ENCODE assay signal across 11 cellular contexts in genomic region chr18:47932603-47933002, GRCh38. TPM values are rescaled to one million over a fixed set of nuclear protein-coding genes. Genes with fewer than 3 reads are reported as not detected.
A peak's percentile ranks its signal among the peaks of the same experiment; 100 is the strongest.
DNase-seq lines count a peak whose midpoint lies in the region; TF ChIP-seq lines count a peak whose summit lies in the region.
"Had no signal": no experiment of that assay in that cellular context is flagged by ENCODE, and none has a peak within 500 bp of the region (broad histone marks: within the 10 kb centered on the region; RNA-seq: fewer than 3 reads in every experiment).

No MANE protein-coding gene starts in this region.

- no peak overlapping the region for H3K9ac ChIP-seq in Karpas-422 (ENCODE audit: low read length)

- peak overlapping the region; percentile 89; the same call in 1 of the 2 replicates for H3K27ac ChIP-seq in Karpas-422 (ENCODE audit: low read length)

- H3K9me3 Mint-ChIP-seq in neural crest cell: no peaks in the 10 kb centered on the region
- H3K9me3 Mint-ChIP-seq: T-cell had no signal

- peaks cover 17% of the 10 kb centered on the region; the same call in 1 of the 2 replicates for H4K20me1 ChIP-seq in Karpas-422 (ENCODE audit: insufficient read depth, low read depth, low read length)

- no peaks in the 10 kb centered on the region for H3K36me3 ChIP-seq in Karpas-422 (ENCODE audit: insufficient read depth, low read length)
- H3K36me3 ChIP-seq: spleen had no signal

- H3K4me1 Mint-ChIP-seq in neural crest cell: peaks cover 36% of the 10 kb centered on the region

- H3K27me3 Mint-ChIP-seq in neural crest cell (ENCODE audit: low read depth): peaks cover 16% of the 10 kb centered on the region
- H3K27me3 Mint-ChIP-seq: T-cell had no signal

- DNase-seq in NCI-H446 treated with DMSO at 0.1 percent for 48 hours (lab: John Stamatoyannopoulos, UW) (peak; percentile 7), NCI-H446 (lab: John Stamatoyannopoulos, UW) (no peak), Karpas-422 (no peak), UCSD-AML1 (lab: John Stamatoyannopoulos, UW; ENCODE audit: unreplicated experiment) (peak; percentile 56), neural crest cell (ENCODE audit: low read depth, low spot score) (no peak), putamen (ENCODE audit: low spot score) (no peak), NCI-H2196 treated with DMSO at 0.1 percent for 48 hours (lab: John Stamatoyannopoulos, UW; ENCODE audit: unreplicated experiment) (no peak), superior temporal gyrus (ENCODE audit: extremely low spot score) (no peak)
- DNase-seq: GDM1, spleen, T-cell had no signal

- no peaks in the 10 kb centered on the region for H3K9me2 ChIP-seq in Karpas-422 (replicated peaks; ENCODE audit: insufficient read depth, low read length)

- H3K36me3 Mint-ChIP-seq in neural crest cell (ENCODE audit: low read depth): no peaks in the 10 kb centered on the region

- H3K27me3 ChIP-seq in Karpas-422 (ENCODE audit: low read length): no peaks in the 10 kb centered on the region
- H3K27me3 ChIP-seq: spleen had no signal

- no peaks in the 10 kb centered on the region for H3K9me3 ChIP-seq in Karpas-422 (ENCODE audit: low read length)
- H3K9me3 ChIP-seq: spleen had no signal

- no peak overlapping the region for H3K4me2 ChIP-seq in Karpas-422 (ENCODE audit: low read depth, low read length, poor library complexity, severe bottlenecking)

- H3K4me1 ChIP-seq in Karpas-422 (ENCODE audit: low read length): peaks cover 50% of the 10 kb centered on the region

- H3K4me3 ChIP-seq in Karpas-422 (ENCODE audit: low read length): no peak overlapping the region

- H3K4me3 Mint-ChIP-seq in neural crest cell: peak overlapping the region; percentile 85

- TF ChIP-seq CTCF in neural crest cell (conservative IDR thresholded peaks at IDR 0.05): no peak

- H2AFZ ChIP-seq in Karpas-422 (ENCODE audit: low read length): no peak overlapping the region

- H3K79me2 ChIP-seq in Karpas-422 (ENCODE audit: low read length): peaks cover 27% of the 10 kb centered on the region

- no peak overlapping the region for H3K27ac Mint-ChIP-seq in neural crest cell (ENCODE audit: unreplicated experiment)

RNA-seq across cellular contexts. Expression of gene SMAD2, which starts 2.1 kb away (rescaled TPM):
- total RNA-seq in Karpas-422 (2014; rRNA removed; shearing (Covaris generic); ENCODE audit: low replicate concordance): 153 and 163 TPM in 2 replicates
- total RNA-seq in neural crest cell: 116 and 117 TPM in 2 replicates

Comparison
In these comparisons a context has a peak if more than half of its experiments do, and no peak if none do; other contexts are left out.
1. DNase-seq: peak in NCI-H446 treated with DMSO at 0.1 percent for 48 hours (single experiment) and UCSD-AML1 (single experiment); none in NCI-H446 (0 of 2), Karpas-422 (single experiment), neural crest cell (single experiment), putamen (single experiment), NCI-H2196 treated with DMSO at 0.1 percent for 48 hours (single experiment) and superior temporal gyrus (single experiment).